In genomic region chr12:64780220-64780530, GRCh38 we compare ENCODE assay signal across 8 cellular contexts. TPM values are rescaled to one million over a fixed set of nuclear protein-coding genes. Genes with fewer than 3 reads are reported as not detected.
DNase-seq lines count a peak whose midpoint lies in the region; ATAC-seq and TF ChIP-seq lines count a peak whose summit lies in the region.

No MANE protein-coding gene starts in this region.

- peak overlapping the region; percentile 57 for H3K4me2 ChIP-seq in osteoblast (ENCODE audit: insufficient read depth, low read length)

- peaks cover 4% of the 10 kb centered on the region for H3K9me3 ChIP-seq in osteoblast (ENCODE audit: low read depth, low read length)

- H3K27me3 ChIP-seq in osteoblast (ENCODE audit: insufficient read depth, low read length) = peaks cover 74% of the 10 kb centered on the region

- no peaks in the 10 kb centered on the region for H3K36me3 Mint-ChIP-seq in effector memory CD8-positive, alpha-beta T cell (ENCODE audit: insufficient read depth)

- no peaks in the 10 kb centered on the region for H4K20me1 ChIP-seq in osteoblast (ENCODE audit: insufficient read depth, low read length)

- TF ChIP-seq CTCF in osteoblast (IDR thresholded peaks at IDR 0.05; ENCODE audit: extremely low read depth, low read depth, low read length) = no peak

- peak overlapping the region; percentile 74 to 76 for H3K4me3 Mint-ChIP-seq in effector memory CD8-positive, alpha-beta T cell

- no peak overlapping the region for H3K27ac ChIP-seq in osteoblast (ENCODE audit: low read depth, low read length)

- H3K4me1 ChIP-seq in osteoblast (ENCODE audit: insufficient read depth, low read length) = no peaks in the 10 kb centered on the region

- peaks cover 10 to 15% of the 10 kb centered on the region in 2 donors for H3K4me1 Mint-ChIP-seq in effector memory CD8-positive, alpha-beta T cell (ENCODE audit: low read depth in 2 of 2)

- DNase-seq in ELF-1 (ENCODE audit: low read depth, low spot score) (peak; percentile 47), NCI-H2107 (lab: John Stamatoyannopoulos, UW) (peak; percentile 46), osteoblast (ENCODE audit: insufficient read length, low spot score, missing footprints) (peak; percentile 57), activated gamma-delta T cell (lab: John Stamatoyannopoulos, UW) (no peak)
- DNase-seq in effector memory CD8-positive, alpha-beta T cell = no peak
- no peak for DNase-seq in stimulated activated CD8-positive, alpha-beta memory T cell treated with anti-CD3 and anti-CD28 coated beads, Interleukin-4, amount 100 ng/mL, for 48 hours

- no peak for ATAC-seq in effector memory CD8-positive, alpha-beta T cell (replicated peaks)
- ATAC-seq in GM18511 (IDR thresholded peaks at IDR 0.05; ENCODE audit: unreplicated experiment) = no peak
- ATAC-seq in GM19467 (IDR thresholded peaks at IDR 0.05; ENCODE audit: unreplicated experiment) = no peak

- peak overlapping the region; percentile 52 for H3K4me3 ChIP-seq in osteoblast (ENCODE audit: insufficient read depth, low read length)

- H3K79me2 ChIP-seq in osteoblast (ENCODE audit: insufficient read depth, low read length) = no peaks in the 10 kb centered on the region

- no peak overlapping the region for H2AFZ ChIP-seq in osteoblast (ENCODE audit: low read length)

- H3K36me3 ChIP-seq in osteoblast (ENCODE audit: insufficient read depth, low read length) = no peaks in the 10 kb centered on the region

- peaks cover 11 to 16% of the 10 kb centered on the region in 2 donors for H3K9me3 Mint-ChIP-seq in effector memory CD8-positive, alpha-beta T cell

- peaks cover 78 to 86% of the 10 kb centered on the region in 2 donors for H3K27me3 Mint-ChIP-seq in effector memory CD8-positive, alpha-beta T cell

- H3K27ac Mint-ChIP-seq in effector memory CD8-positive, alpha-beta T cell = no peak overlapping the region

RNA-seq across cellular contexts. Expression of gene GNS, which starts 21.0 kb away (rescaled TPM):
- total RNA-seq in osteoblast = 277 and 292 TPM in 2 replicates

RNA-seq across cellular contexts. Expression of gene TBC1D30, which starts 44.3 kb away (rescaled TPM):
- total RNA-seq in osteoblast = 0.29 and 0.72 TPM in 2 replicates

Comparison
In these comparisons a context has a peak if more than half of its experiments do, and no peak if none do; other contexts are left out.
1. DNase-seq: peak in ELF-1 (single experiment), NCI-H2107 (single experiment) and osteoblast (single experiment); none in effector memory CD8-positive, alpha-beta T cell (0 of 3), activated gamma-delta T cell (single experiment) and stimulated activated CD8-positive, alpha-beta memory T cell treated with anti-CD3 and anti-CD28 coated beads, Interleukin-4, amount 100 ng/mL, for 48 hours (single experiment).